ENCODE assay signal across 8 cellular contexts in genomic region chr17:38799501-38800236, GRCh38. TPM values are rescaled to one million over a fixed set of nuclear protein-coding genes. Genes with fewer than 3 reads are reported as not detected.
DNase-seq lines count a peak whose midpoint lies in the region; ATAC-seq and TF ChIP-seq lines count a peak whose summit lies in the region.

Gene PIP4K2B (minus strand): TSS chr17:38799556. CDS start chr17:38799424, 132 bp downstream.

- H3K27ac Mint-ChIP-seq in type B pancreatic cell, result peak within 1 kb of the TSS; percentile 93

- 0 to 1% methylated on average over 45 to 72 of the region's 76 CpGs for WGBS in heart right ventricle, 2 donors

- peaks cover 0 to 6% (median 0%) of the 10 kb centered on the region in 11 donors for H3K9me3 ChIP-seq in heart right ventricle

- no peaks in the 10 kb centered on the region for H3K9me3 Mint-ChIP-seq in type B pancreatic cell

- H3K4me3 Mint-ChIP-seq in type B pancreatic cell, result peak within 1 kb of the TSS; percentile 96

- TF ChIP-seq CTCF in heart right ventricle (IDR thresholded peaks at IDR 0.05), result no peak
- TF ChIP-seq CTCF in type B pancreatic cell (conservative IDR thresholded peaks at IDR 0.05), result no peak

- ATAC-seq in HG02884 (IDR thresholded peaks at IDR 0.05; ENCODE audit: unreplicated experiment), result peak; percentile 68
- ATAC-seq in heart right ventricle, result peak; percentile 95 to 98 (median 95)

- peak within 1 kb of the TSS; percentile 76 to 99 (median 94) for H3K4me3 ChIP-seq in heart right ventricle

- peaks cover 7 to 42% (median 34%) of the 10 kb centered on the region in 9 donors for H3K4me1 ChIP-seq in heart right ventricle

- no peaks in the 10 kb centered on the region for H3K27me3 ChIP-seq in heart right ventricle

- DNase-seq in NCI-H1694 (lab: John Stamatoyannopoulos, UW) (peak; percentile 98), amniotic epithelial cell (ENCODE audit: low read depth) (peak; percentile 98), heart right ventricle (peak; percentile 95 to 97), posterior cingulate gyrus (peak; percentile 91 to 99 (median 94)), type B pancreatic cell (ENCODE audit: extremely low spot score, unreplicated experiment) (peak; percentile 96)

- peaks cover 35% of the 10 kb centered on the region for H3K36me3 Mint-ChIP-seq in type B pancreatic cell

- intact Hi-C loops in T-helper 1 cell treated with Interleukin-12 subunit alpha and Interleukin-12 subunit beta and Interleukin-4 antibody, amounts not matched to agents 30 ng/mL and 1 ng/mL, for 36 hours (cut with micrococcal nuclease), result loop anchor here (1.0 to 2.0 kb wide), 7 partner anchors 26 to 353 kb away; partner anchors contain the start of genes CWC25, PSMB3 and RPL23
- intact Hi-C loops in heart right ventricle (cut with DNase I) (loop anchor here in 4 of 10 donors (2.0 to 5.0 kb wide), 3 partner anchors 25 to 47 kb away; partner anchors contain the start of genes PSMB3 (in 3 of the 4) and CWC25 (in 1 of the 4)), posterior cingulate gyrus (cut with DNase I) (loop anchor here (5.0 kb wide), 1 partner anchor 47 kb away; the partner anchor contains the start of gene PSMB3)

- H3K36me3 ChIP-seq in heart right ventricle, result peaks cover 0 to 58% (median 19%) of the 10 kb centered on the region in 9 donors

- peaks cover 24% of the 10 kb centered on the region for H3K4me1 Mint-ChIP-seq in type B pancreatic cell (ENCODE audit: unreplicated experiment)

- H3K27me3 Mint-ChIP-seq in type B pancreatic cell, result no peaks in the 10 kb centered on the region

- peak; percentile 41 for TF ChIP-seq POLR2A in GM15510 (IDR thresholded peaks at IDR 0.05; ENCODE audit: borderline replicate concordance, extremely low read depth, insufficient read length)

- peak within 1 kb of the TSS; percentile 98 to 100 (median 100) for H3K27ac ChIP-seq in heart right ventricle

RNA-seq across cellular contexts. Expression of gene PIP4K2B, which starts in this region (rescaled TPM):
- 40.7 and 44.1 TPM in 2 replicates for total RNA-seq in T-helper 1 cell treated with Interleukin-12 subunit alpha and Interleukin-12 subunit beta and Interleukin-4 antibody, amounts not matched to agents 30 ng/mL and 1 ng/mL, for 36 hours
- total RNA-seq in heart right ventricle, result 10 to 100 TPM; 37.9 to 51.9 (median 47.5) TPM
- 10 to 100 TPM; 15.3 to 20.3 TPM for polyA plus RNA-seq in heart right ventricle
- total RNA-seq in type B pancreatic cell (ENCODE audit: low replicate concordance), result 37.0 and 72.6 TPM in 2 replicates

Comparison
In these comparisons a context has a peak if more than half of its experiments do, and no peak if none do; other contexts are left out.
1. Peak in every context shown above with its lines: DNase-seq, ATAC-seq, H3K4me3 ChIP-seq and H3K27ac ChIP-seq.